ENCODE assay signal across 8 cellular contexts in the genomic region with DNA sequence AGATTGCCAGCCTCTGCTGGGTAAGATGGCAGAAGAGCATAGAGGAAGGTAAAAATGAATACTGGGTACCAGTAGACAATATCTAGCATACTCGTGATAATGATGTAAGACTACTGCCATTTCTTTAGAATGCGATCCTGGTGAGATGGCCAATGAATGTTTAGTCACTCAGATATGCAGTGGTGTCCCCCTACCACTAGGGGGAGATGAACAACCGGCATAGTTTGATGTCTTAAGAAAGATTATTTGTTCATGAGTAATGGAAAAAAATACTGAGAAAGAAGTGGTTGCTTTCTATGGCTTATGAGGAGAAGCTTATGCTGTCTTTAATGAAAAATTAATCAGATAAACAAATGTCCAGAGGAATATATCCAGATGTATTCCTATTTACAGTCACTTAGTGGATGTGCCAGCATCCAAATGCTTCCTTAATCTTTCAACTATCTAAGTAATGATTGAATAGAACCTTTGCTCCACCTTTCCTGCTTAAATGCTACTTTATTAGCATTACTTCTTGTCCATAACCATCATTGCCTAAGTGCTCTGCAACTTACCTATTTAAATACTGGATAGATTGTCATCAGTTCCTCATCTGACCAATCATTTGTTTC.
DNase-seq lines count a peak whose midpoint lies in the region; ATAC-seq and TF ChIP-seq lines count a peak whose summit lies in the region.

No MANE protein-coding gene starts in this region.

- H3K27ac ChIP-seq in cardiac muscle cell = no peak overlapping the region

- H3K27me3 ChIP-seq in cardiac muscle cell = no peaks in the 10 kb centered on the region

- peak; percentile 60 for DNase-seq in EL
- peak; percentile 38 for DNase-seq in GM20000 (ENCODE audit: low spot score)
- DNase-seq in NCI-H82 treated with DMSO at 0.1 percent for 48 hours (lab: John Stamatoyannopoulos, UW; ENCODE audit: unreplicated experiment) = peak; percentile 55
- peak; percentile 45 for DNase-seq in activated naive CD4-positive, alpha-beta T cell treated with anti-CD3 and anti-CD28 coated beads, Interleukin-2, amount 50 U/mL, for 16 hours
- DNase-seq in cardiac muscle cell (ENCODE audit: low read depth in 1 of 2, low spot score in 1 of 2) = peak; percentile 60 to 89
- DNase-seq in retina = peak; percentile 53
- DNase-seq in GOT3 (lab: John Stamatoyannopoulos, UW) = no peak

- H3K36me3 ChIP-seq in cardiac muscle cell = no peaks in the 10 kb centered on the region

- peak; percentile 80 for ATAC-seq in HG03565 (IDR thresholded peaks at IDR 0.05; ENCODE audit: unreplicated experiment)

- H3K4me1 ChIP-seq in cardiac muscle cell (ENCODE audit: low read depth) = no peaks in the 10 kb centered on the region

- H3K9me3 ChIP-seq in cardiac muscle cell (ENCODE audit: low read depth) = no peaks in the 10 kb centered on the region

- H3K4me3 ChIP-seq in cardiac muscle cell = no peak overlapping the region

- peak; percentile 58 for TF ChIP-seq CTCF in GM20000 (IDR thresholded peaks at IDR 0.05; ENCODE audit: extremely low read depth, missing control alignments)
- TF ChIP-seq CTCF in cardiac muscle cell (IDR thresholded peaks at IDR 0.05; ENCODE audit: low read depth, low read length) = peak; percentile 96
